1 cellular context compared by ENCODE assay signal in the genomic region with DNA sequence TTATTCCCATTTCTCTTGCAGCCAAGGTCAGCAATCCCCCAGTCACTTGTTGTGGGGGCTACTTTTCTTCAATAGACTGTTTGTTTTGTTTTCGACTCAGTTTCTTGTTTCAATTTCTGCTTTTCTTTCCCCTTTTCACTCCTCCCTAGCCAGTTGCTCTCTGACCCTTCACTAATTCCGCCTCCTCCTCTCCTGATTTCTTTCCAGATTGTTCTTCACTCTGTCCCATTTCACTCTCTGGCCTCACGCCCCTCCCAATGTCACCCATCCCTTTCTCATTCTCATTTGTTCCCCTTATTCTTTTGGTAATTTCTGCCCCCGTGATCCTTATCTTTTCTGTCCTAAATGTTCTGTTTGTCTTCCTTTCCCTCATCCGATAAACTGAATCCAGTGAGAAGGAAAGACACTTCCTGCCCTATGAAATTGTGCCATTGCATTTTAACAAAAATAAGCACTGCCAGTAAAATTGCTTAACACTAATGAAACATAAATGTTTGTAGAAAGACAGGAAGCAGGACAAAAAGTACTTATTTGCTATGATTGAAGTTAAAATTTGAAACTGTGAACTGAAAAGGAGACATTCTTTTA.
TF ChIP-seq lines count a peak whose summit lies in the region.

No MANE protein-coding gene starts in this region.

TF ChIP-seq in GM12878, 131 proteins besides CTCF, POLR2A, EP300 and RAD21 (continued from another document):
- TF ChIP-seq, protein P1, sequence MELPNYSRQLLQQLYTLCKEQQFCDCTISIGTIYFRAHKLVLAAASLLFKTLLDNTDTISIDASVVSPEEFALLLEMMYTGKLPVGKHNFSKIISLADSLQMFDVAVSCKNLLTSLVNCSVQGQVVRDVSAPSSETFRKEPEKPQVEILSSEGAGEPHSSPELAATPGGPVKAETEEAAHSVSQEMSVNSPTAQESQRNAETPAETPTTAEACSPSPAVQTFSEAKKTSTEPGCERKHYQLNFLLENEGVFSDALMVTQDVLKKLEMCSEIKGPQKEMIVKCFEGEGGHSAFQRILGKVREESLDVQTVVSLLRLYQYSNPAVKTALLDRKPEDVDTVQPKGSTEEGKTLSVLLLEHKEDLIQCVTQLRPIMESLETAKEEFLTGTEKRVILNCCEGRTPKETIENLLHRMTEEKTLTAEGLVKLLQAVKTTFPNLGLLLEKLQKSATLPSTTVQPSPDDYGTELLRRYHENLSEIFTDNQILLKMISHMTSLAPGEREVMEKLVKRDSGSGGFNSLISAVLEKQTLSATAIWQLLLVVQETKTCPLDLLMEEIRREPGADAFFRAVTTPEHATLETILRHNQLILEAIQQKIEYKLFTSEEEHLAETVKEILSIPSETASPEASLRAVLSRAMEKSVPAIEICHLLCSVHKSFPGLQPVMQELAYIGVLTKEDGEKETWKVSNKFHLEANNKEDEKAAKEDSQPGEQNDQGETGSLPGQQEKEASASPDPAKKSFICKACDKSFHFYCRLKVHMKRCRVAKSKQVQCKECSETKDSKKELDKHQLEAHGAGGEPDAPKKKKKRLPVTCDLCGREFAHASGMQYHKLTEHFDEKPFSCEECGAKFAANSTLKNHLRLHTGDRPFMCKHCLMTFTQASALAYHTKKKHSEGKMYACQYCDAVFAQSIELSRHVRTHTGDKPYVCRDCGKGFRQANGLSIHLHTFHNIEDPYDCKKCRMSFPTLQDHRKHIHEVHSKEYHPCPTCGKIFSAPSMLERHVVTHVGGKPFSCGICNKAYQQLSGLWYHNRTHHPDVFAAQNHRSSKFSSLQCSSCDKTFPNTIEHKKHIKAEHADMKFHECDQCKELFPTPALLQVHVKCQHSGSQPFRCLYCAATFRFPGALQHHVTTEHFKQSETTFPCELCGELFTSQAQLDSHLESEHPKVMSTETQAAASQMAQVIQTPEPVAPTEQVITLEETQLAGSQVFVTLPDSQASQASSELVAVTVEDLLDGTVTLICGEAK (IDR thresholded peaks at IDR 0.05; ENCODE audit: borderline replicate concordance) = no peak
- TF ChIP-seq, protein P2, sequence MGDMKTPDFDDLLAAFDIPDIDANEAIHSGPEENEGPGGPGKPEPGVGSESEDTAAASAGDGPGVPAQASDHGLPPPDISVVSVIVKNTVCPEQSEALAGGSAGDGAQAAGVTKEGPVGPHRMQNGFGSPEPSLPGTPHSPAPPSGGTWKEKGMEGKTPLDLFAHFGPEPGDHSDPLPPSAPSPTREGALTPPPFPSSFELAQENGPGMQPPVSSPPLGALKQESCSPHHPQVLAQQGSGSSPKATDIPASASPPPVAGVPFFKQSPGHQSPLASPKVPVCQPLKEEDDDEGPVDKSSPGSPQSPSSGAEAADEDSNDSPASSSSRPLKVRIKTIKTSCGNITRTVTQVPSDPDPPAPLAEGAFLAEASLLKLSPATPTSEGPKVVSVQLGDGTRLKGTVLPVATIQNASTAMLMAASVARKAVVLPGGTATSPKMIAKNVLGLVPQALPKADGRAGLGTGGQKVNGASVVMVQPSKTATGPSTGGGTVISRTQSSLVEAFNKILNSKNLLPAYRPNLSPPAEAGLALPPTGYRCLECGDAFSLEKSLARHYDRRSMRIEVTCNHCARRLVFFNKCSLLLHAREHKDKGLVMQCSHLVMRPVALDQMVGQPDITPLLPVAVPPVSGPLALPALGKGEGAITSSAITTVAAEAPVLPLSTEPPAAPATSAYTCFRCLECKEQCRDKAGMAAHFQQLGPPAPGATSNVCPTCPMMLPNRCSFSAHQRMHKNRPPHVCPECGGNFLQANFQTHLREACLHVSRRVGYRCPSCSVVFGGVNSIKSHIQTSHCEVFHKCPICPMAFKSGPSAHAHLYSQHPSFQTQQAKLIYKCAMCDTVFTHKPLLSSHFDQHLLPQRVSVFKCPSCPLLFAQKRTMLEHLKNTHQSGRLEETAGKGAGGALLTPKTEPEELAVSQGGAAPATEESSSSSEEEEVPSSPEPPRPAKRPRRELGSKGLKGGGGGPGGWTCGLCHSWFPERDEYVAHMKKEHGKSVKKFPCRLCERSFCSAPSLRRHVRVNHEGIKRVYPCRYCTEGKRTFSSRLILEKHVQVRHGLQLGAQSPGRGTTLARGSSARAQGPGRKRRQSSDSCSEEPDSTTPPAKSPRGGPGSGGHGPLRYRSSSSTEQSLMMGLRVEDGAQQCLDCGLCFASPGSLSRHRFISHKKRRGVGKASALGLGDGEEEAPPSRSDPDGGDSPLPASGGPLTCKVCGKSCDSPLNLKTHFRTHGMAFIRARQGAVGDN (IDR thresholded peaks at IDR 0.05) = no peak
- TF ChIP-seq HCFC1 (IDR thresholded peaks at IDR 0.05; ENCODE audit: low read length) (no peak), PAX5 (IDR thresholded peaks at IDR 0.05; ENCODE audit: borderline replicate concordance, low read depth, low read length) (no peak), KDM1A (IDR thresholded peaks at IDR 0.05; ENCODE audit: borderline replicate concordance) (no peak), YY1 (IDR thresholded peaks at IDR 0.05; ENCODE audit: low read depth, low read length) (no peak)
- TF ChIP-seq, protein P3, sequence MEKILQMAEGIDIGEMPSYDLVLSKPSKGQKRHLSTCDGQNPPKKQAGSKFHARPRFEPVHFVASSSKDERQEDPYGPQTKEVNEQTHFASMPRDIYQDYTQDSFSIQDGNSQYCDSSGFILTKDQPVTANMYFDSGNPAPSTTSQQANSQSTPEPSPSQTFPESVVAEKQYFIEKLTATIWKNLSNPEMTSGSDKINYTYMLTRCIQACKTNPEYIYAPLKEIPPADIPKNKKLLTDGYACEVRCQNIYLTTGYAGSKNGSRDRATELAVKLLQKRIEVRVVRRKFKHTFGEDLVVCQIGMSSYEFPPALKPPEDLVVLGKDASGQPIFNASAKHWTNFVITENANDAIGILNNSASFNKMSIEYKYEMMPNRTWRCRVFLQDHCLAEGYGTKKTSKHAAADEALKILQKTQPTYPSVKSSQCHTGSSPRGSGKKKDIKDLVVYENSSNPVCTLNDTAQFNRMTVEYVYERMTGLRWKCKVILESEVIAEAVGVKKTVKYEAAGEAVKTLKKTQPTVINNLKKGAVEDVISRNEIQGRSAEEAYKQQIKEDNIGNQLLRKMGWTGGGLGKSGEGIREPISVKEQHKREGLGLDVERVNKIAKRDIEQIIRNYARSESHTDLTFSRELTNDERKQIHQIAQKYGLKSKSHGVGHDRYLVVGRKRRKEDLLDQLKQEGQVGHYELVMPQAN (conservative IDR thresholded peaks at IDR 0.05) = no peak
